Comparison of ENCODE assay signal across 16 cellular contexts in the genomic region with DNA sequence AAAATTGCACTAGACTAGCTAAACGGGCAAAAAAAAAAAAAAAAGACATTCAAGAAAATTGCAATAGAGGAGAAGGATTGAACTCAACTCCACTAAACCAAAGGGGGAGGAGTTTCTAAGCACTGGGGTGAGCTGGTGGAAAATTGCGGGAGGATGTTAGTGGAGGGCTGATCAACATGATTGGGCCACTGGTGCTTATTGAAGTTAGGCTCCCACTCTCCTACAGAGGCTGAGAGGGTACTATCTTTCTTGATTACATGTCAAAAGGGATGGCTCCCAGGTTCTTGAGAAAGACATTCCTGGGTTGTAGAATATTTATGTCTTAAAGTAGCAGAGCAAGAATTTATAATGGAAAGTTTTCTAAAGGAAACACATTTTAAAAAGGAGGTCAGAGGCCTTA. TPM values are rescaled to one million over a fixed set of nuclear protein-coding genes. Genes with fewer than 3 reads are reported as not detected.
DNase-seq lines count a peak whose midpoint lies in the region; ATAC-seq, FAIRE-seq and TF ChIP-seq lines count a peak whose summit lies in the region.
"Had no signal": no experiment of that assay in that cellular context is flagged by ENCODE, and none has a peak within 500 bp of the region (broad histone marks: within the 10 kb centered on the region; RNA-seq: fewer than 3 reads in every experiment).

No MANE protein-coding gene starts in this region.

- H2AFZ ChIP-seq in GM23338 = no peak overlapping the region
- H2AFZ ChIP-seq: GM23248 had no signal

- peaks cover 6% of the 10 kb centered on the region; the same call in 1 of the 2 replicates for H3K4me1 ChIP-seq in GM23338 (ENCODE audit: insufficient read depth)
- H3K4me1 ChIP-seq: Caco-2, HAP-1 had no signal

- H3K4me1 Mint-ChIP-seq in activated CD4-positive, alpha-beta T cell treated with anti-CD3 and anti-CD28 coated beads for 36 hours = peaks cover 47% of the 10 kb centered on the region
- peaks cover 41% of the 10 kb centered on the region for H3K4me1 Mint-ChIP-seq in activated CD4-positive, alpha-beta T cell treated with anti-CD3 and anti-CD28 coated beads, Interleukin-2, amount 10 ng/mL, durations not matched to agents 7 days and 5 days
- peaks cover 4% of the 10 kb centered on the region; the same call in 1 of the 3 replicates for H3K4me1 Mint-ChIP-seq in GM23338
- peaks cover 16 to 62% (median 39%) of the 10 kb centered on the region in 4 donors for H3K4me1 Mint-ChIP-seq in naive thymus-derived CD8-positive, alpha-beta T cell
- H3K4me1 Mint-ChIP-seq: CD14-positive monocyte had no signal

- CTCF ChIA-PET in activated CD4-positive, alpha-beta T cell treated with anti-CD3 and anti-CD28 coated beads for 36 hours (lab: Charles Lee) = interaction anchor here (1.4 kb wide), 1 partner anchor 16 kb away, joined by 3 read pairs; no protein-coding TSS in a partner anchor
- CTCF ChIA-PET in activated CD4-positive, alpha-beta T cell treated with anti-CD3 and anti-CD28 coated beads, Interleukin-2, amount 10 ng/mL, durations not matched to agents 7 days and 5 days (lab: Charles Lee) = no interaction called here

- H3K4me3 ChIP-seq in GM23338 = no peak overlapping the region
- H3K4me3 ChIP-seq: GM23248, HAP-1 had no signal

- intact Hi-C loops in activated CD4-positive, alpha-beta T cell treated with anti-CD3 and anti-CD28 coated beads for 36 hours (cut with DNase I, micrococcal nuclease) = loop anchor here in 1 of 2 experiments (1.0 kb wide), 1 partner anchor 8 kb away; no protein-coding TSS in a partner anchor

- no peak for TF ChIP-seq POLR2A in GM12892 (IDR thresholded peaks at IDR 0.05; ENCODE audit: low read depth, low read length)

- no peaks in the 10 kb centered on the region for H3K9me2 ChIP-seq in GM23338 (ENCODE audit: insufficient read depth)

- no peaks in the 10 kb centered on the region for H3K36me3 ChIP-seq in GM23338 (ENCODE audit: insufficient read depth)
- H3K36me3 ChIP-seq: HAP-1 had no signal

- H3K27ac ChIP-seq in GM23338 (ENCODE audit: low read depth) = no peak overlapping the region
- H3K27ac ChIP-seq: 22Rv1, GM23248 had no signal

- 0 out of 2 replicates have a peak overlapping the region, but pooled peaks have one; percentile 16 for H3K4me2 ChIP-seq in GM23338

- TF ChIP-seq CTCF in GM23338 (conservative IDR thresholded peaks at IDR 0.05; ENCODE audit: low read depth in 2 of 2) = no peak

- H3K27ac Mint-ChIP-seq in activated CD4-positive, alpha-beta T cell treated with anti-CD3 and anti-CD28 coated beads for 36 hours = no peak overlapping the region
- H3K27ac Mint-ChIP-seq in activated CD4-positive, alpha-beta T cell treated with anti-CD3 and anti-CD28 coated beads, Interleukin-2, amount 10 ng/mL, durations not matched to agents 7 days and 5 days = no peak overlapping the region
- H3K27ac Mint-ChIP-seq in GM23338 = no peak overlapping the region
- no peak overlapping the region for H3K27ac Mint-ChIP-seq in naive thymus-derived CD8-positive, alpha-beta T cell
- H3K27ac Mint-ChIP-seq: CD14-positive monocyte had no signal

- H4K20me1 ChIP-seq in GM23338 (replicated peaks; ENCODE audit: insufficient read depth) = peaks cover 7% of the 10 kb centered on the region; the same call in 1 of the 2 replicates

- peaks cover 44% of the 10 kb centered on the region for H3K36me3 Mint-ChIP-seq in activated CD4-positive, alpha-beta T cell treated with anti-CD3 and anti-CD28 coated beads for 36 hours (ENCODE audit: low read depth)
- peaks cover 65% of the 10 kb centered on the region for H3K36me3 Mint-ChIP-seq in activated CD4-positive, alpha-beta T cell treated with anti-CD3 and anti-CD28 coated beads, Interleukin-2, amount 10 ng/mL, durations not matched to agents 7 days and 5 days (ENCODE audit: low read depth)
- H3K36me3 Mint-ChIP-seq in GM23338 (ENCODE audit: low read depth) = peaks cover 4% of the 10 kb centered on the region; the same call in 1 of the 3 replicates
- H3K36me3 Mint-ChIP-seq in naive thymus-derived CD8-positive, alpha-beta T cell = peaks cover 21 to 29% (median 29%) of the 10 kb centered on the region in 3 donors
- H3K36me3 Mint-ChIP-seq: CD14-positive monocyte had no signal

- no peak for DNase-seq in activated CD4-positive, alpha-beta T cell treated with anti-CD3 and anti-CD28 coated beads for 36 hours
- DNase-seq in activated CD4-positive, alpha-beta T cell treated with anti-CD3 and anti-CD28 coated beads, Interleukin-2, amount 10 ng/mL, durations not matched to agents 7 days and 5 days = no peak
- peak; percentile 53 for DNase-seq in GM23338 (ENCODE audit: low spot score)
- peak in 1 of 10 donors; percentile 21 for DNase-seq in naive thymus-derived CD8-positive, alpha-beta T cell
- no peak for DNase-seq in GM12892 (ENCODE audit: insufficient read length)
- DNase-seq: Caco-2; CD8-positive, alpha-beta memory T cell; GF-D8; GM23248 had no signal

- H3K27me3 ChIP-seq in GM23338 (ENCODE audit: insufficient read depth) = peaks cover 39% of the 10 kb centered on the region

- POLR2A ChIA-PET in activated CD4-positive, alpha-beta T cell treated with anti-CD3 and anti-CD28 coated beads for 36 hours (lab: Charles Lee) = no interaction called here
- POLR2A ChIA-PET in activated CD4-positive, alpha-beta T cell treated with anti-CD3 and anti-CD28 coated beads, Interleukin-2, amount 10 ng/mL, durations not matched to agents 7 days and 5 days (lab: Charles Lee) = no interaction called here
- POLR2A ChIA-PET in naive thymus-derived CD8-positive, alpha-beta T cell (lab: Charles Lee) = no interaction called here

- H3K27me3 Mint-ChIP-seq in activated CD4-positive, alpha-beta T cell treated with anti-CD3 and anti-CD28 coated beads for 36 hours = no peaks in the 10 kb centered on the region
- H3K27me3 Mint-ChIP-seq in activated CD4-positive, alpha-beta T cell treated with anti-CD3 and anti-CD28 coated beads, Interleukin-2, amount 10 ng/mL, durations not matched to agents 7 days and 5 days = no peaks in the 10 kb centered on the region
- peaks cover 2% of the 10 kb centered on the region for H3K27me3 Mint-ChIP-seq in GM23338 (ENCODE audit: insufficient read depth, low read depth, poor library complexity)
- H3K27me3 Mint-ChIP-seq in naive thymus-derived CD8-positive, alpha-beta T cell = no peaks in the 10 kb centered on the region
- H3K27me3 Mint-ChIP-seq: CD8-positive, alpha-beta memory T cell had no signal

- H3K9me3 Mint-ChIP-seq in activated CD4-positive, alpha-beta T cell treated with anti-CD3 and anti-CD28 coated beads for 36 hours (ENCODE audit: low read depth) = peaks cover 12% of the 10 kb centered on the region
- peaks cover 26% of the 10 kb centered on the region for H3K9me3 Mint-ChIP-seq in activated CD4-positive, alpha-beta T cell treated with anti-CD3 and anti-CD28 coated beads, Interleukin-2, amount 10 ng/mL, durations not matched to agents 7 days and 5 days
- H3K9me3 Mint-ChIP-seq in GM23338 = peaks cover 4% of the 10 kb centered on the region; the same call in 2 of the 3 replicates
- peaks cover 0 to 5% (median 0%) of the 10 kb centered on the region in 9 donors for H3K9me3 Mint-ChIP-seq in naive thymus-derived CD8-positive, alpha-beta T cell

- ATAC-seq in activated CD4-positive, alpha-beta T cell treated with anti-CD3 and anti-CD28 coated beads for 36 hours = peak; percentile 33
- ATAC-seq in GM23338 (peak; percentile 78), GM19324 (IDR thresholded peaks at IDR 0.05; ENCODE audit: low FRiP score, unreplicated experiment) (no peak), GM18870 (IDR thresholded peaks at IDR 0.05; ENCODE audit: unreplicated experiment) (no peak)
- ATAC-seq in naive thymus-derived CD8-positive, alpha-beta T cell = peak; percentile 32 to 59

- no peaks in the 10 kb centered on the region for H3F3A ChIP-seq in GM23338 (replicated peaks; ENCODE audit: low read depth)

- FAIRE-seq in endometrium (lab: Jason Lieb, UNC) = peak; percentile 15
- no peak for FAIRE-seq in GM12892 (lab: Jason Lieb, UNC)

- H3K4me3 Mint-ChIP-seq in activated CD4-positive, alpha-beta T cell treated with anti-CD3 and anti-CD28 coated beads for 36 hours = no peak overlapping the region
- no peak overlapping the region for H3K4me3 Mint-ChIP-seq in activated CD4-positive, alpha-beta T cell treated with anti-CD3 and anti-CD28 coated beads, Interleukin-2, amount 10 ng/mL, durations not matched to agents 7 days and 5 days
- no peak overlapping the region for H3K4me3 Mint-ChIP-seq in GM23338
- H3K4me3 Mint-ChIP-seq in naive thymus-derived CD8-positive, alpha-beta T cell = no peak overlapping the region
- H3K4me3 Mint-ChIP-seq: CD14-positive monocyte had no signal

- H3K79me2 ChIP-seq in GM23338 (replicated peaks; ENCODE audit: insufficient read depth) = no peaks in the 10 kb centered on the region

TF ChIP-seq in GM23338, 12 proteins besides CTCF, POLR2A, EP300 and RAD21 (continues in another document):
- TF ChIP-seq JUNB (IDR thresholded peaks at IDR 0.05; ENCODE audit: unreplicated experiment) (no peak), CREB1 (CRISPR knock-in tag; IDR thresholded peaks at IDR 0.05; ENCODE audit: low read depth) (no peak), ZNF331 (CRISPR knock-in tag; IDR thresholded peaks at IDR 0.05; ENCODE audit: low read depth) (no peak), EZH2 (IDR thresholded peaks at IDR 0.05; ENCODE audit: low read depth, unreplicated experiment) (no peak)

RNA-seq across cellular contexts. Expression of gene CAMK4, which starts 38.0 kb away (rescaled TPM):
- total RNA-seq in activated CD4-positive, alpha-beta T cell treated with anti-CD3 and anti-CD28 coated beads for 36 hours = 10 to 100 TPM; 49.4 to 53.1 TPM
- 100 to 1,000 TPM; 138 to 139 TPM for total RNA-seq in activated CD4-positive, alpha-beta T cell treated with anti-CD3 and anti-CD28 coated beads, Interleukin-2, amount 10 ng/mL, durations not matched to agents 7 days and 5 days
- total RNA-seq in GM23338 (2014; rRNA removed; shearing (Covaris generic)) = 5.0 and 7.3 TPM in 2 replicates
- 3.4 and 4.2 TPM in 2 replicates for polyA plus RNA-seq in GM23338 (2016; fragmentation: Nextera tagmentation; extraction: Ambion mirVana)
- total RNA-seq in naive thymus-derived CD8-positive, alpha-beta T cell = 100 to 1,000 TPM; 274 to 307 TPM
- polyA plus RNA-seq in naive thymus-derived CD8-positive, alpha-beta T cell = 100 to 1,000 TPM in 2 of 3 donors, 10 to 100 TPM in 1; 93.3 to 134 (median 128) TPM
- polyA plus RNA-seq in GM12892 (2012; ENCODE audit: missing spikeins) = 34.9 TPM
- total RNA-seq: Caco-2, HT-29 had no signal

Comparison
In these comparisons a context has a peak if more than half of its experiments do, and no peak if none do; other contexts are left out.
1. ATAC-seq: peak in activated CD4-positive, alpha-beta T cell treated with anti-CD3 and anti-CD28 coated beads for 36 hours (single experiment), GM23338 (single experiment) and naive thymus-derived CD8-positive, alpha-beta T cell (2 of 2); none in GM19324 (single experiment) and GM18870 (single experiment).